8 cellular contexts compared by ENCODE assay signal in genomic region chr2:119476301-119477117, GRCh38. TPM values are rescaled to one million over a fixed set of nuclear protein-coding genes. Genes with fewer than 3 reads are reported as not detected.
DNase-seq lines count a peak whose midpoint lies in the region; ATAC-seq and TF ChIP-seq lines count a peak whose summit lies in the region.

No MANE protein-coding gene starts in this region.

- H3K9ac ChIP-seq in colonic mucosa (ENCODE audit: low read depth in 2 of 2, low read length in 2 of 2), result peak overlapping the region in 1 of 2 donors; percentile 40

- H3K4me1 ChIP-seq in SJSA1 (replicated peaks), result no peaks in the 10 kb centered on the region
- H3K4me1 ChIP-seq in colonic mucosa, result no peaks in the 10 kb centered on the region

- in situ Hi-C loops in KBM-7 (cut with MboI; ENCODE audit: low pct_unique_long_range_greater_than_20kb, low sequenced_read_pairs), result loop anchor here (10.0 kb wide), 1 partner anchor 62 kb away; no protein-coding TSS in a partner anchor

- no peaks in the 10 kb centered on the region for H3K27me3 ChIP-seq in SJSA1 (replicated peaks)
- H3K27me3 ChIP-seq in colonic mucosa, result no peaks in the 10 kb centered on the region

- intact Hi-C loops in colonic mucosa (cut with DNase I), result loop anchor here (2.0 to 5.0 kb wide), 2 partner anchors 54 to 70 kb away; no protein-coding TSS in a partner anchor

- H3K9me3 ChIP-seq in SJSA1 (replicated peaks) (no peaks in the 10 kb centered on the region), colonic mucosa (no peaks in the 10 kb centered on the region)

- DNase-seq in NCI-H2107 treated with DMSO at 0.1 percent for 48 hours (lab: John Stamatoyannopoulos, UW; ENCODE audit: unreplicated experiment) (peak; percentile 16), NCI-H2107 (lab: John Stamatoyannopoulos, UW) (no peak), KBM-7 (peak; percentile 68), SJSA1 (ENCODE audit: low read depth in 1 of 2, low spot score in 2 of 2) (peak; percentile 42 to 52), colonic mucosa (peak; percentile 49), left kidney (ENCODE audit: low read depth, low spot score) (peak; percentile 83)
- DNase-seq in stimulated activated CD8-positive, alpha-beta memory T cell treated with anti-CD3 and anti-CD28 coated beads, Interleukin-12 subunit alpha, Interleukin-12 subunit beta, amount 100 ng/mL, for 1 hour (ENCODE audit: low read depth), result peak; percentile 9

- peak; percentile 79 for ATAC-seq in GM21390 (IDR thresholded peaks at IDR 0.05; ENCODE audit: unreplicated experiment)

- no peaks in the 10 kb centered on the region for H3K36me3 ChIP-seq in SJSA1
- no peaks in the 10 kb centered on the region for H3K36me3 ChIP-seq in colonic mucosa

- peak; percentile 97 for TF ChIP-seq CTCF in colonic mucosa (IDR thresholded peaks at IDR 0.05)

- H3K27ac ChIP-seq in SJSA1 (no peak overlapping the region), colonic mucosa (no peak overlapping the region)

- H3K4me3 ChIP-seq in SJSA1, result no peak overlapping the region
- no peak overlapping the region for H3K4me3 ChIP-seq in colonic mucosa

RNA-seq across cellular contexts. Expression of gene TMEM37, which starts 44.9 kb away (rescaled TPM):
- not detected in 2 replicates for total RNA-seq in SJSA1 (2014; rRNA removed; shearing (Covaris generic))
- total RNA-seq in colonic mucosa, result 10 to 100 TPM; 24.3 to 52.1 TPM

RNA-seq across cellular contexts. Expression of gene SCTR, which starts 47.8 kb away (rescaled TPM):
- not detected in 2 replicates for total RNA-seq in SJSA1 (2014; rRNA removed; shearing (Covaris generic))
- total RNA-seq in colonic mucosa, result under 1 TPM; 0.25 to 0.27 TPM

Comparison
In these comparisons a context has a peak if more than half of its experiments do, and no peak if none do; other contexts are left out.
1. RNA of gene TMEM37, which starts 44.9 kb away (total RNA-seq): 24.3 to 52.1 TPM in colonic mucosa; not detected in SJSA1; every median in the first group is over 10 times any median in the second.